In the genomic region with DNA sequence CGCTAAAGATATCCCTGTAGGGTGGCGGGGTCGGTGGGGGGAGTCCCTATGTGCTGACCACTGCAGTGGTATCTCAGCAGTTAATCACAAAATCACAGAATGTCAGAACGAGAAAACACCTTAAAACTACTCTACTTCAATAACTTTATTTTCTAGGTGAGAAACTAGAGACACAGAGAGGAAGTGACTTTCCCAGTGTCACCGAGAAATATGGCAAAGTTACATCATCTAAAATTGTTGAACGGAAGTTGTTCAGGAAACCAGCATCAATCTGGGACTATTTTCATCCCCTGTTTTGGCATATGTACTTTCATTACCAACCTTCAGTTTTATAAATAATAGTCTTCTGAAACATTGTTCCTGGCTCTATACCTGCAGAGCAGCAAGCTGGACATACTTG, we compare ENCODE assay signal across 2 cellular contexts.
TF ChIP-seq lines count a peak whose summit lies in the region.

No MANE protein-coding gene starts in this region.

TF ChIP-seq in A549, 52 proteins besides CTCF, POLR2A, EP300 and RAD21 (continued from another document):
- no peak for TF ChIP-seq REST (IDR thresholded peaks at IDR 0.05)
- TF ChIP-seq NR3C1 (IDR thresholded peaks at IDR 0.05) = no peak
- TF ChIP-seq, protein P1, sequence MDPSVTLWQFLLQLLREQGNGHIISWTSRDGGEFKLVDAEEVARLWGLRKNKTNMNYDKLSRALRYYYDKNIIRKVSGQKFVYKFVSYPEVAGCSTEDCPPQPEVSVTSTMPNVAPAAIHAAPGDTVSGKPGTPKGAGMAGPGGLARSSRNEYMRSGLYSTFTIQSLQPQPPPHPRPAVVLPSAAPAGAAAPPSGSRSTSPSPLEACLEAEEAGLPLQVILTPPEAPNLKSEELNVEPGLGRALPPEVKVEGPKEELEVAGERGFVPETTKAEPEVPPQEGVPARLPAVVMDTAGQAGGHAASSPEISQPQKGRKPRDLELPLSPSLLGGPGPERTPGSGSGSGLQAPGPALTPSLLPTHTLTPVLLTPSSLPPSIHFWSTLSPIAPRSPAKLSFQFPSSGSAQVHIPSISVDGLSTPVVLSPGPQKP (IDR thresholded peaks at IDR 0.05; ENCODE audit: low read depth, low read length) = no peak
- TF ChIP-seq USF2 (IDR thresholded peaks at IDR 0.05) = no peak
- TF ChIP-seq HMGXB4 (CRISPR knock-in tag; IDR thresholded peaks at IDR 0.05; ENCODE audit: borderline replicate concordance) = no peak
- no peak for TF ChIP-seq MYC (IDR thresholded peaks at IDR 0.05; ENCODE audit: borderline replicate concordance, low read length)
- no peak for TF ChIP-seq ZNF302 (CRISPR knock-in tag; IDR thresholded peaks at IDR 0.05)
- TF ChIP-seq PHF8 (IDR thresholded peaks at IDR 0.05; ENCODE audit: borderline replicate concordance, low read depth) = no peak
- no peak for TF ChIP-seq ESRRA (IDR thresholded peaks at IDR 0.05; ENCODE audit: borderline replicate concordance, low read length)
- TF ChIP-seq BHLHE40 (IDR thresholded peaks at IDR 0.05; ENCODE audit: low read depth, low read length) = no peak
- TF ChIP-seq, protein P2, sequence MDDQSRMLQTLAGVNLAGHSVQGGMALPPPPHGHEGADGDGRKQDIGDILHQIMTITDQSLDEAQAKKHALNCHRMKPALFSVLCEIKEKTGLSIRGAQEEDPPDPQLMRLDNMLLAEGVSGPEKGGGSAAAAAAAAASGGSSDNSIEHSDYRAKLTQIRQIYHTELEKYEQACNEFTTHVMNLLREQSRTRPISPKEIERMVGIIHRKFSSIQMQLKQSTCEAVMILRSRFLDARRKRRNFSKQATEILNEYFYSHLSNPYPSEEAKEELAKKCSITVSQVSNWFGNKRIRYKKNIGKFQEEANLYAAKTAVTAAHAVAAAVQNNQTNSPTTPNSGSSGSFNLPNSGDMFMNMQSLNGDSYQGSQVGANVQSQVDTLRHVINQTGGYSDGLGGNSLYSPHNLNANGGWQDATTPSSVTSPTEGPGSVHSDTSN (IDR thresholded peaks at IDR 0.05) = no peak
- no peak for TF ChIP-seq FOSL2 (IDR thresholded peaks at IDR 0.05)
- TF ChIP-seq FOSL2 (CRISPR knock-in tag; IDR thresholded peaks at IDR 0.05) = no peak
- TF ChIP-seq BCL3 (IDR thresholded peaks at IDR 0.05) = no peak
- no peak for TF ChIP-seq CEBPB (IDR thresholded peaks at IDR 0.05)
- no peak for TF ChIP-seq KDM5A (IDR thresholded peaks at IDR 0.05)
- TF ChIP-seq RNF2 (IDR thresholded peaks at IDR 0.05; ENCODE audit: borderline replicate concordance, low read depth) = no peak
- no peak for TF ChIP-seq EHF (CRISPR knock-in tag; IDR thresholded peaks at IDR 0.05)

TF ChIP-seq in HepG2, 621 proteins besides CTCF, POLR2A, EP300 and RAD21 (continued from another document):
- no peak for TF ChIP-seq LRRFIP1 (CRISPR knock-in tag; conservative IDR thresholded peaks at IDR 0.05)
- no peak for TF ChIP-seq ZBTB8A (CRISPR knock-in tag; IDR thresholded peaks at IDR 0.05; ENCODE audit: borderline replicate concordance, low read depth)
- TF ChIP-seq ZNF567 (CRISPR knock-in tag; IDR thresholded peaks at IDR 0.05; ENCODE audit: borderline replicate concordance) = no peak
- TF ChIP-seq MXI1 (IDR thresholded peaks at IDR 0.05; ENCODE audit: borderline replicate concordance, low read depth, low read length) = no peak
- TF ChIP-seq HMG20B (CRISPR knock-in tag; conservative IDR thresholded peaks at IDR 0.05) = no peak
- TF ChIP-seq PRMT3 (CRISPR knock-in tag; IDR thresholded peaks at IDR 0.05; ENCODE audit: borderline replicate concordance, low read depth) = no peak
- TF ChIP-seq CEBPG (CRISPR knock-in tag; IDR thresholded peaks at IDR 0.05) = no peak
- no peak for TF ChIP-seq ZNF670 (CRISPR knock-in tag; IDR thresholded peaks at IDR 0.05; ENCODE audit: borderline replicate concordance)
- no peak for TF ChIP-seq ZNF160 (CRISPR knock-in tag; IDR thresholded peaks at IDR 0.05)
- TF ChIP-seq SMAD3 (CRISPR knock-in tag; IDR thresholded peaks at IDR 0.05) = no peak
- TF ChIP-seq MLLT10 (CRISPR knock-in tag; IDR thresholded peaks at IDR 0.05) = no peak
- TF ChIP-seq KLF9 (CRISPR knock-in tag; IDR thresholded peaks at IDR 0.05; ENCODE audit: low read depth) = no peak
- TF ChIP-seq ZNF614 (CRISPR knock-in tag; IDR thresholded peaks at IDR 0.05; ENCODE audit: borderline replicate concordance) = no peak
- TF ChIP-seq, protein P3, sequence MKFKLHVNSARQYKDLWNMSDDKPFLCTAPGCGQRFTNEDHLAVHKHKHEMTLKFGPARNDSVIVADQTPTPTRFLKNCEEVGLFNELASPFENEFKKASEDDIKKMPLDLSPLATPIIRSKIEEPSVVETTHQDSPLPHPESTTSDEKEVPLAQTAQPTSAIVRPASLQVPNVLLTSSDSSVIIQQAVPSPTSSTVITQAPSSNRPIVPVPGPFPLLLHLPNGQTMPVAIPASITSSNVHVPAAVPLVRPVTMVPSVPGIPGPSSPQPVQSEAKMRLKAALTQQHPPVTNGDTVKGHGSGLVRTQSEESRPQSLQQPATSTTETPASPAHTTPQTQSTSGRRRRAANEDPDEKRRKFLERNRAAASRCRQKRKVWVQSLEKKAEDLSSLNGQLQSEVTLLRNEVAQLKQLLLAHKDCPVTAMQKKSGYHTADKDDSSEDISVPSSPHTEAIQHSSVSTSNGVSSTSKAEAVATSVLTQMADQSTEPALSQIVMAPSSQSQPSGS (CRISPR knock-in tag; IDR thresholded peaks at IDR 0.05) = no peak
